9 cellular contexts compared by ENCODE assay signal in the genomic region with DNA sequence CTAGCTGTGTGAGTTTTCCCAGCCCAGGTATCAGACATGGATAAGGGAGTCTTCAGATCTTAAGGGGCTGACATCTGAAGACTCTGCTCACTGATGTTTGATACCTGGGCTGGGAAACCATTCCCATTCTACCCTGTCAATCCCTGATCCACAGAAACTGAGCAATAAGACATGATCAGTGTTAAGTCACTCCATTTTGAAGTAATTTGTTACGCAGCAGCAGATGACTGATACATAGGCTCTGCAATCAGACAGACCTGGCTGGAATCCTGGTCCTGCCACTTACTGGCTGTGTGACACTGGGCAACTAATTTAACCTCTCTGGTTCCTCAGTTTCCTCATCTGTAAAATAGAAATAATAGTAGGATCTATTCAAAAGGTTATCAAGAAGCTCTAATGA. TPM values are rescaled to one million over a fixed set of nuclear protein-coding genes. Genes with fewer than 3 reads are reported as not detected.
"Had no signal": no experiment of that assay in that cellular context is flagged by ENCODE, and none has a peak within 500 bp of the region (broad histone marks: within the 10 kb centered on the region; RNA-seq: fewer than 3 reads in every experiment).

No MANE protein-coding gene starts in this region.

- DNase-seq: GDM1, GF-D8 had no signal

- FAIRE-seq: G401.6, GM12878, GM12891, GM12892, GM18507, GM19239 had no signal

- ATAC-seq: GM12878 had no signal

- H3K4me3 ChIP-seq: GM12878 had no signal

RNA-seq across cellular contexts. Expression of gene MEIG1, which starts 11.9 kb away (rescaled TPM):
- total RNA-seq: G401 had no signal
